Comparison of ENCODE assay signal across 20 cellular contexts in the genomic region with DNA sequence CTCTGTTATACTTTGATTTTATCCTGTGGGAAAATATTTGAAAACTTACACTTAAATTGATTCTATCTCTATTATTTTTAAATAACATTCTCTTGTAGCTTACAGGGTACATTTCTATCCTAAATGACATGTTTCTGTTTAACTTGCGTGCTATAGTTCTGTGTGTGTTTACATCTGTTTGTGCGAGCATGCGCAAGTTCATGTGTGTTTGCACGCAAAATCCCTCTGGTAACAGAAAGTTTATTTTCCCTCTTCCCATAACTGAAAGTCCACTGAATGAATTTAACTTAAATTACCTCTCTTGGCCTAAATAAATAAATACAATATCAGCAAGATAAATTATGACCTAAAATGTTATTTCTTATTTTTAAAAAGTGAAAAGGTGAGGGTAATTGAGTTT.
"Had no signal": no experiment of that assay in that cellular context is flagged by ENCODE, and none has a peak within 500 bp of the region (broad histone marks: within the 10 kb centered on the region; RNA-seq: fewer than 3 reads in every experiment).

No MANE protein-coding gene starts in this region.

- DNase-seq: dermis blood vessel endothelial cell; dorsolateral prefrontal cortex; effector CD4-positive, alpha-beta T cell; effector memory CD8-positive, alpha-beta T cell; erythroblast; esophagus squamous epithelium; foreskin keratinocyte; heart left ventricle; hippocampal formation; left cardiac atrium; left lung; left ventricle myocardium superior; lower lobe of right lung; mesendoderm; midbrain; naive thymus-derived CD4-positive, alpha-beta T cell had no signal

- H3K27ac ChIP-seq: dorsolateral prefrontal cortex, esophagus squamous epithelium, foreskin keratinocyte, gastroesophageal sphincter, heart left ventricle, left lung, lower lobe of right lung had no signal

- H3K4me1 Mint-ChIP-seq: endodermal cell had no signal

- H3K4me3 ChIP-seq: coronary artery, dorsolateral prefrontal cortex, esophagus squamous epithelium, gastroesophageal sphincter, heart left ventricle, left lung, lower lobe of right lung had no signal

- ATAC-seq: effector memory CD8-positive, alpha-beta T cell; esophagus mucosa; foreskin keratinocyte; gastroesophageal sphincter; heart left ventricle; left cardiac atrium; left lung; left ventricle myocardium superior; lower lobe of right lung; naive thymus-derived CD4-positive, alpha-beta T cell had no signal

- H3K9me3 ChIP-seq: esophagus squamous epithelium, gastroesophageal sphincter, heart left ventricle, left lung, lower lobe of right lung had no signal

- H3K27ac Mint-ChIP-seq: endodermal cell; naive thymus-derived CD4-positive, alpha-beta T cell had no signal

- H3K36me3 Mint-ChIP-seq: naive thymus-derived CD4-positive, alpha-beta T cell had no signal

- H3K4me1 ChIP-seq: esophagus squamous epithelium, foreskin keratinocyte, gastroesophageal sphincter, heart left ventricle, left lung, lower lobe of right lung had no signal

- H3K36me3 ChIP-seq: esophagus squamous epithelium, gastroesophageal sphincter, heart left ventricle, left lung, lower lobe of right lung had no signal

- H3K4me3 Mint-ChIP-seq: effector memory CD8-positive, alpha-beta T cell; endodermal cell; naive thymus-derived CD4-positive, alpha-beta T cell had no signal
